8 cellular contexts compared by ENCODE assay signal in the genomic region with DNA sequence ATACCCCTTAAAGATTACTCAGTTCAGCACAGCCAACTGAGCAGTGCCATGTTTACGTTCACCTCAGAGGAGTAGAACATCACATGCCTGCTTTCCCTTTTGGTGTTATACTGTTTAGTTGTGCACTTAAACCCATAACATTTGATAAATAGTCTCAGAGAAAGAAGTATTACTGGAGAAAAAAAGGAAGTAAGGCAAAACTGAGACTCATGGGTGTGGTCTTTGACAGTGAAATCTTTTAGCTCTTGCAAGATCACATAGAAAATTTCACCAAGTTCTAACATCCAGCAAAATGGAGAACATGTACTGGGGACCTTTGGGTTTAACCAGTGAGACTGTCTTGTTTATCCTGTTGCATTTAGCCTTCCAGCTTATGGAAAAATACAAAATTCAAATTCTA. TPM values are rescaled to one million over a fixed set of nuclear protein-coding genes. Genes with fewer than 3 reads are reported as not detected.
DNase-seq lines count a peak whose midpoint lies in the region; ATAC-seq, FAIRE-seq and TF ChIP-seq lines count a peak whose summit lies in the region.

No MANE protein-coding gene starts in this region.

- no peak for FAIRE-seq in RCC 7860 (lab: Jason Lieb, UNC)

- H3K4me1 Mint-ChIP-seq in chondrocyte (ENCODE audit: low read depth) = peaks cover 67% of the 10 kb centered on the region

- peaks cover 0 to 37% (median 8%) of the 10 kb centered on the region in 11 experiments; a peak in 7 of 22 replicates for H4K20me1 ChIP-seq in BLaER1 treated with 17β-estradiol and CSF1 and Interleukin-3, amounts not matched to agents 10 nM and 100 nM

- peak overlapping the region in 7 of 11 experiments; percentile 0 to 66 (median 40); a peak in 10 of 22 replicates for H3K9ac ChIP-seq in BLaER1 treated with 17β-estradiol and CSF1 and Interleukin-3, amounts not matched to agents 10 nM and 100 nM

- H3K27ac Mint-ChIP-seq in chondrocyte (ENCODE audit: unreplicated experiment) = peak overlapping the region; percentile 90

- H3K9me3 Mint-ChIP-seq in chondrocyte (ENCODE audit: low read depth) = no peaks in the 10 kb centered on the region

- TF ChIP-seq CTCF in chondrocyte (IDR thresholded peaks at IDR 0.05) = no peak

- H3K4me2 ChIP-seq in BLaER1 treated with 17β-estradiol and CSF1 and Interleukin-3, amounts not matched to agents 10 nM and 100 nM = peak overlapping the region in 8 of 11 experiments; percentile 29 to 86 (median 70); a peak in 15 of 22 replicates

- peaks cover 29 to 78% (median 54%) of the 10 kb centered on the region in 11 experiments for H3K36me3 ChIP-seq in BLaER1 treated with 17β-estradiol and CSF1 and Interleukin-3, amounts not matched to agents 10 nM and 100 nM

- peak overlapping the region in 4 of 10 experiments; percentile 4 to 35 (median 14); a peak in 5 of 20 replicates for H3K4me3 ChIP-seq in BLaER1 treated with 17β-estradiol and CSF1 and Interleukin-3, amounts not matched to agents 10 nM and 100 nM

- no peaks in the 10 kb centered on the region for H3K27me3 Mint-ChIP-seq in chondrocyte (ENCODE audit: low read depth)

- no peaks in the 10 kb centered on the region for H3K27me3 ChIP-seq in BLaER1 treated with 17β-estradiol and CSF1 and Interleukin-3, amounts not matched to agents 10 nM and 100 nM

- H3K36me3 Mint-ChIP-seq in chondrocyte (ENCODE audit: low read depth) = peaks cover 5% of the 10 kb centered on the region

- peaks cover 0 to 27% (median 3%) of the 10 kb centered on the region in 11 experiments; a peak in 7 of 22 replicates for H3K9me3 ChIP-seq in BLaER1 treated with 17β-estradiol and CSF1 and Interleukin-3, amounts not matched to agents 10 nM and 100 nM (replicated peaks in 1 of 11)

- ATAC-seq in GM21447 (IDR thresholded peaks at IDR 0.05; ENCODE audit: unreplicated experiment) (peak; percentile 31), HG03097 (IDR thresholded peaks at IDR 0.05; ENCODE audit: low FRiP score, unreplicated experiment) (no peak)

- H3K27ac ChIP-seq in BLaER1 treated with 17β-estradiol and CSF1 and Interleukin-3, amounts not matched to agents 10 nM and 100 nM = peak overlapping the region in 9 of 11 experiments; percentile 24 to 86 (median 69); a peak in 16 of 22 replicates

- DNase-seq in MV-4-11 (lab: John Stamatoyannopoulos, UW) (peak; percentile 92), chondrocyte (ENCODE audit: low spot score) (no peak), NCI-H2081 (lab: John Stamatoyannopoulos, UW) (no peak), islet precursor cell (no peak), RCC 7860 (ENCODE audit: low spot score) (no peak)

- no peak overlapping the region for H3K4me3 Mint-ChIP-seq in chondrocyte (ENCODE audit: unreplicated experiment)

- peaks cover 12 to 93% (median 67%) of the 10 kb centered on the region in 10 experiments for H3K4me1 ChIP-seq in BLaER1 treated with 17β-estradiol and CSF1 and Interleukin-3, amounts not matched to agents 10 nM and 100 nM

RNA-seq across cellular contexts. Expression of gene TANK, which starts 5.6 kb away (rescaled TPM):
- total RNA-seq in chondrocyte = 45.4 to 68.5 TPM (median 45.6 TPM) in 3 replicates
